17 cellular contexts compared by ENCODE assay signal in genomic region chr1:5744342-5744741, GRCh38.
DNase-seq lines count a peak whose midpoint lies in the region; ATAC-seq and TF ChIP-seq lines count a peak whose summit lies in the region.
"Had no signal": no experiment of that assay in that cellular context is flagged by ENCODE, and none has a peak within 500 bp of the region (broad histone marks: within the 10 kb centered on the region; RNA-seq: fewer than 3 reads in every experiment).

No MANE protein-coding gene starts in this region.

- no peak overlapping the region for H2BK120ac ChIP-seq in neuronal stem cell (ENCODE audit: low read depth, low read length)

- no peaks in the 10 kb centered on the region for H3K79me1 ChIP-seq in neuronal stem cell (ENCODE audit: low read depth, low read length)

- no peak overlapping the region for H3K23ac ChIP-seq in neuronal stem cell (ENCODE audit: low read depth, low read length, poor library complexity)

- no peak overlapping the region for H3K4ac ChIP-seq in neuronal stem cell (ENCODE audit: low read length)

- H3K4me3 ChIP-seq in neuronal stem cell (ENCODE audit: low read length in 2 of 2) (no peak overlapping the region), aorta (ENCODE audit: low read length in 2 of 2) (no peak overlapping the region)
- H3K4me3 ChIP-seq: K562 had no signal

- peaks cover 6 to 16% of the 10 kb centered on the region in 2 donors for H3K4me1 ChIP-seq in neuronal stem cell (ENCODE audit: control insufficient read depth in 2 of 2, insufficient read depth in 1 of 2, low read depth in 1 of 2, low read length in 2 of 2)
- no peaks in the 10 kb centered on the region for H3K4me1 ChIP-seq in aorta (ENCODE audit: control insufficient read depth in 1 of 2, insufficient read depth in 2 of 2, low read length in 2 of 2)
- H3K4me1 ChIP-seq: BE2C had no signal

- ATAC-seq in Right ventricle myocardium superior (ENCODE audit: poor library complexity) (no peak), Right ventricle myocardium inferior (no peak), aorta (ENCODE audit: low FRiP score) (no peak), HG03469 (IDR thresholded peaks at IDR 0.05; ENCODE audit: unreplicated experiment) (no peak)
- ATAC-seq: CD8-positive, alpha-beta T cell; HCT116; K562 had no signal

- H3K36me3 ChIP-seq in neuronal stem cell (replicated peaks in 1 of 2; ENCODE audit: control insufficient read depth in 2 of 2, insufficient read depth in 2 of 2, low read length in 2 of 2), result no peaks in the 10 kb centered on the region
- H3K36me3 ChIP-seq in aorta (ENCODE audit: control insufficient read depth in 1 of 2, insufficient read depth in 2 of 2, low read length in 1 of 2), result no peaks in the 10 kb centered on the region
- H3K36me3 ChIP-seq: BE2C had no signal

- H3K27ac Mint-ChIP-seq in chondrocyte (ENCODE audit: unreplicated experiment), result no peak overlapping the region
- H3K27ac Mint-ChIP-seq: CD8-positive, alpha-beta T cell had no signal

- H4K8ac ChIP-seq in neuronal stem cell (ENCODE audit: low read depth, low read length), result no peak overlapping the region

- H3K9ac ChIP-seq in neuronal stem cell (ENCODE audit: low read depth, low read length, poor library complexity), result no peak overlapping the region

- H2BK15ac ChIP-seq in neuronal stem cell (ENCODE audit: low read length), result no peak overlapping the region

- TF ChIP-seq CTCF in chondrocyte (IDR thresholded peaks at IDR 0.05) (no peak), GM10266 (IDR thresholded peaks at IDR 0.05; ENCODE audit: control insufficient read depth, insufficient read depth, low read depth, missing control alignments) (no peak)

- no peak overlapping the region for H2AFZ ChIP-seq in neuronal stem cell (ENCODE audit: low read length)

- H2BK12ac ChIP-seq in neuronal stem cell (ENCODE audit: low read length), result no peak overlapping the region

- intact Hi-C loops in Right ventricle myocardium superior (cut with DNase I), result loop anchor here (5.0 to 10.0 kb wide), 2 partner anchors 232 to 1830 kb away; no protein-coding TSS in a partner anchor
- intact Hi-C loops in Right ventricle myocardium inferior (cut with DNase I), result loop anchor here (2.0 kb wide), 1 partner anchor 236 kb away; no protein-coding TSS in a partner anchor
- intact Hi-C loops in aorta (cut with DNase I), result no loop called here

- H3K27ac ChIP-seq in neuronal stem cell (replicated peaks; ENCODE audit: low read length) (no peak overlapping the region), aorta (ENCODE audit: low read depth in 1 of 2, low read length in 2 of 2) (no peak overlapping the region)

- DNase-seq in Right ventricle myocardium superior (peak; percentile 30), Right ventricle myocardium inferior (ENCODE audit: missing footprints) (no peak), chondrocyte (ENCODE audit: low spot score) (peak; percentile 38), neuronal stem cell (ENCODE audit: low spot score) (no peak), aorta (peak; percentile 9 to 14), germinal center (ENCODE audit: low spot score) (no peak), GM10266 (ENCODE audit: extremely low spot score) (no peak)
- DNase-seq: 8988T; BE2C; CD8-positive, alpha-beta T cell; NCI-H1417 treated with DMSO at 0.1 percent for 48 hours; NCI-H2029; NCI-H2171; NCI-H748 treated with DMSO at 0.1 percent for 48 hours had no signal

- H3K4me3 Mint-ChIP-seq in chondrocyte (ENCODE audit: unreplicated experiment), result no peak overlapping the region
- H3K4me3 Mint-ChIP-seq: CD8-positive, alpha-beta T cell had no signal

- no peak overlapping the region for H4K91ac ChIP-seq in neuronal stem cell (ENCODE audit: low read depth, low read length, poor library complexity)

- no peak overlapping the region for H2BK5ac ChIP-seq in neuronal stem cell (ENCODE audit: low read length)

- peaks cover 27% of the 10 kb centered on the region for H3K27me3 Mint-ChIP-seq in chondrocyte (ENCODE audit: low read depth)

- no peak overlapping the region for H2AK5ac ChIP-seq in neuronal stem cell (ENCODE audit: low read depth, low read length)

- no CpG with 5 or more reads among the region's 6 CpGs for WGBS in neuronal stem cell (ENCODE audit: extremely low coverage in 2 of 2, insufficient read length in 2 of 2, insufficient replicate concordance in 1 of 2), 2 donors
- WGBS in aorta, 2 donors, result 75 to 78% methylated on average over 6 of the region's 6 CpGs

- H3K4me2 ChIP-seq in neuronal stem cell (ENCODE audit: insufficient read depth, low read length, poor library complexity, severe bottlenecking), result no peak overlapping the region

- no peaks in the 10 kb centered on the region for H3K36me3 Mint-ChIP-seq in chondrocyte (ENCODE audit: low read depth)
- H3K36me3 Mint-ChIP-seq: CD8-positive, alpha-beta T cell had no signal

- H3K14ac ChIP-seq in neuronal stem cell (ENCODE audit: low read length), result peak overlapping the region; percentile 77

- H3K4me1 Mint-ChIP-seq in chondrocyte (ENCODE audit: low read depth), result no peaks in the 10 kb centered on the region

- peak overlapping the region; percentile 21 for H3K18ac ChIP-seq in neuronal stem cell (ENCODE audit: low read length)

- H3K9me3 Mint-ChIP-seq in chondrocyte (ENCODE audit: low read depth), result no peaks in the 10 kb centered on the region
- H3K9me3 Mint-ChIP-seq: CD8-positive, alpha-beta T cell had no signal

- peaks cover 0 to 6% of the 10 kb centered on the region in 2 donors for H3K9me3 ChIP-seq in neuronal stem cell (replicated peaks in 1 of 2; ENCODE audit: control insufficient read depth in 2 of 2, insufficient read depth in 1 of 2, low read depth in 1 of 2, low read length in 2 of 2)
- H3K9me3 ChIP-seq in aorta (ENCODE audit: control insufficient read depth, low read length), result no peaks in the 10 kb centered on the region
- H3K9me3 ChIP-seq: BE2C had no signal

- H3K27me3 ChIP-seq in neuronal stem cell (ENCODE audit: control insufficient read depth in 3 of 3, insufficient read depth in 3 of 3, low read depth in 1 of 3, low read length in 3 of 3) (peaks cover 0 to 11% (median 0%) of the 10 kb centered on the region in 3 experiments), aorta (ENCODE audit: control insufficient read depth in 1 of 2, insufficient read depth in 2 of 2, low read length in 1 of 2) (no peaks in the 10 kb centered on the region)
- H3K27me3 ChIP-seq: BE2C had no signal

Comparison
In these comparisons a context has a peak if more than half of its experiments do, and no peak if none do; other contexts are left out.
1. DNase-seq: peak in Right ventricle myocardium superior (single experiment), chondrocyte (single experiment) and aorta (2 of 2); none in Right ventricle myocardium inferior (single experiment), neuronal stem cell (single experiment), germinal center (single experiment) and GM10266 (single experiment).
2. intact Hi-C loops: an anchor here in Right ventricle myocardium superior (5.0 to 10.0 kb wide) and Right ventricle myocardium inferior (2.0 kb wide); none called in aorta.